Comparison of ENCODE assay signal across 1 cellular context in the genomic region with DNA sequence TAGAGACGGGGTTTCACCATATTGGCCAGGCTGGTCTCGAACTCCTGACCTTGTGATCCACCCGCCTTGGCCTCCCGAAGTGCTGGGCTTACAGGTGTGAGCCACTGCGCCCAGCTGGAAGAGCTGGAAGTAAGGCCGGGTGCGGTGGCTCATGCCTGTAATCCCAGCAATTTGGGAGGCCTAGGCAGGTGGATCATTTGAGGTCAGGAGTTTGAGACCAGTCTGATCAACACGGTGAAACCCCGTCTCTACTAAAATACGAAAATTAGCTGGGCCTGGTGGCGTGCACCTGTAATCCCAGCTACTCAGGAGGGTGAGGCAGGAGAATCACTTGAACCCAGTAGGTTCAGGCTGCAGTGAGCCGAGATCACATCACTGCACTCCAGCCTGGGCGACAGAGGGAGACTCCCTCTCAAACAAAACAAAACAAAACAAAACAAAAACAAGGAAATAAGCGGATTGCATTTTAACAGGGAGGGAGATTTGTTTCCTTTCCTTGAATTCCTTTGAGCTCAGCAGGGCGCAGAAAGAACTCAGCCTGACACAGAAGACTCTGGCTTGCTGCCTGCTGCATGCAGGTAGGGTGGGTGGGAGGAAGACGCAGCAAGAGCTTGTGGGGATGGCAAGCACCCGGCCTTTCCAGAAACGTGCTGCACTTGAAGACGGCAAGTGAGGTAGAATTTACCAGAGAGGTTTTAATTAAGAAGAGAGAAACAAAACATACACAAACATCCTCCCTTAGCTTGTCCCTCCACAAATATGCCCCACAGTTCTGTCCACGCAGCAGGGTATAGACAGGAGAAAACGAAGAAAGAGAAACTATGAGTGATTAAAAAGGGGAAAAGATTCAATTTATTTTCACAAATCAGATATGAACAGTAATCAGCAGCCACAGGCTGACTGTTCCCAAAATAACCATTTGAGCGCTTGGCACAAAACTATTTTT.
TF ChIP-seq lines count a peak whose summit lies in the region.

No MANE protein-coding gene starts in this region.

TF ChIP-seq in SK-N-SH, 30 proteins besides CTCF, POLR2A, EP300 and RAD21:
- no peak for TF ChIP-seq ELF1 (IDR thresholded peaks at IDR 0.05)
- no peak for TF ChIP-seq FOXM1 (IDR thresholded peaks at IDR 0.05; ENCODE audit: low read depth)
- TF ChIP-seq PBX3 (IDR thresholded peaks at IDR 0.05) = no peak
- TF ChIP-seq FOSL2 (IDR thresholded peaks at IDR 0.05; ENCODE audit: borderline replicate concordance, low read depth) = no peak
- TF ChIP-seq MXI1 (IDR thresholded peaks at IDR 0.05; ENCODE audit: low read depth, low read length) = no peak
- TF ChIP-seq RFX5 (IDR thresholded peaks at IDR 0.05; ENCODE audit: low read length) = peak; percentile 55; the same call in 1 of the 2 replicates
- TF ChIP-seq RCOR1 (IDR thresholded peaks at IDR 0.05; ENCODE audit: low read length) = no peak
